18 cellular contexts compared by ENCODE assay signal in genomic region chr20:57076951-57077350, GRCh38.
"Had no signal": no experiment of that assay in that cellular context is flagged by ENCODE, and none has a peak within 500 bp of the region (broad histone marks: within the 10 kb centered on the region; RNA-seq: fewer than 3 reads in every experiment).

No MANE protein-coding gene starts in this region.

- H3K27me3 ChIP-seq: right atrium auricular region had no signal

- H3K27ac ChIP-seq: neutrophil, right atrium auricular region, tibial nerve had no signal

- H3K9me3 ChIP-seq: neutrophil had no signal

- H3K4me3 ChIP-seq: right atrium auricular region, tibial nerve had no signal

- DNase-seq: activated CD4-positive, alpha-beta T cell treated with anti-CD3 and anti-CD28 coated beads for 1 hour; activated CD4-positive, alpha-beta T cell treated with anti-CD3 and anti-CD28 coated beads, Interleukin-2, amount 50 U/mL, for 48 hours; activated CD8-positive, alpha-beta memory T cell treated with anti-CD3 and anti-CD28 coated beads, Interleukin-2, amount 10 ng/mL, durations not matched to agents 7 days and 5 days; activated effector memory CD4-positive, alpha-beta T cell treated with Interleukin-2 at 50 U/mL for 16 hours; activated T-cell treated with anti-CD3 and anti-CD28 coated beads, Interleukin-2, amount 50 U/mL, for 24 hours; amniotic stem cell; cerebellar nuclear complex; dermis blood vessel endothelial cell; endodermal cell; hypothalamus; midbrain; small intestine had no signal

- ATAC-seq: activated CD8-positive, alpha-beta memory T cell treated with anti-CD3 and anti-CD28 coated beads, Interleukin-2, amount 10 ng/mL, durations not matched to agents 7 days and 5 days; activated naive CD4-positive, alpha-beta T cell treated with anti-CD3 and anti-CD28 coated beads, Interleukin-2, amount 50 U/mL, for 72 hours; stimulated activated effector memory CD8-positive, alpha-beta T cell treated with anti-CD3 and anti-CD28 coated beads, Interleukin-12 subunit alpha, Interleukin-12 subunit beta, amount 100 ng/mL, for 72 hours had no signal

- H3K36me3 ChIP-seq: neutrophil, right atrium auricular region, tibial nerve had no signal

- H3K4me1 ChIP-seq: right atrium auricular region, tibial nerve had no signal

- H3K4me3 Mint-ChIP-seq: activated CD8-positive, alpha-beta memory T cell treated with anti-CD3 and anti-CD28 coated beads, Interleukin-2, amount 10 ng/mL, durations not matched to agents 7 days and 5 days; activated T-cell treated with anti-CD3 and anti-CD28 coated beads, Interleukin-2, amount 50 U/mL, for 24 hours; brain; endodermal cell; stimulated activated effector memory CD8-positive, alpha-beta T cell treated with anti-CD3 and anti-CD28 coated beads, Interleukin-12 subunit alpha, Interleukin-12 subunit beta, amount 100 ng/mL, for 72 hours had no signal

- H3K4me1 Mint-ChIP-seq: activated CD8-positive, alpha-beta memory T cell treated with anti-CD3 and anti-CD28 coated beads, Interleukin-2, amount 10 ng/mL, durations not matched to agents 7 days and 5 days; endodermal cell; stimulated activated effector memory CD8-positive, alpha-beta T cell treated with anti-CD3 and anti-CD28 coated beads, Interleukin-12 subunit alpha, Interleukin-12 subunit beta, amount 100 ng/mL, for 72 hours had no signal

- H3K27ac Mint-ChIP-seq: activated CD8-positive, alpha-beta memory T cell treated with anti-CD3 and anti-CD28 coated beads, Interleukin-2, amount 10 ng/mL, durations not matched to agents 7 days and 5 days; activated naive CD4-positive, alpha-beta T cell treated with anti-CD3 and anti-CD28 coated beads, Interleukin-2, amount 50 U/mL, for 72 hours; activated T-cell treated with anti-CD3 and anti-CD28 coated beads, Interleukin-2, amount 50 U/mL, for 24 hours; brain; endodermal cell; stimulated activated effector memory CD8-positive, alpha-beta T cell treated with anti-CD3 and anti-CD28 coated beads, Interleukin-12 subunit alpha, Interleukin-12 subunit beta, amount 100 ng/mL, for 72 hours had no signal

- H3K36me3 Mint-ChIP-seq: activated CD8-positive, alpha-beta memory T cell treated with anti-CD3 and anti-CD28 coated beads, Interleukin-2, amount 10 ng/mL, durations not matched to agents 7 days and 5 days; brain; stimulated activated effector memory CD8-positive, alpha-beta T cell treated with anti-CD3 and anti-CD28 coated beads, Interleukin-12 subunit alpha, Interleukin-12 subunit beta, amount 100 ng/mL, for 72 hours had no signal
